ENCODE assay signal across 8 cellular contexts in genomic region chr12:121802843-121803698, GRCh38. TPM values are rescaled to one million over a fixed set of nuclear protein-coding genes. Genes with fewer than 3 reads are reported as not detected.
DNase-seq lines count a peak whose midpoint lies in the region; ATAC-seq lines count a peak whose summit lies in the region.

No MANE protein-coding gene starts in this region.

- peak overlapping the region; percentile 94 for H3K27ac ChIP-seq in CD4-positive, CD25-positive, alpha-beta regulatory T cell (ENCODE audit: insufficient read depth, low read length, poor library complexity, severe bottlenecking)
- H3K27ac ChIP-seq in HUES48 (ENCODE audit: low read depth, low read length), result peak overlapping the region; percentile 100

- CTCF ChIA-PET in activated CD8-positive, alpha-beta memory T cell treated with anti-CD3 and anti-CD28 coated beads, Interleukin-2, amount 10 ng/mL, durations not matched to agents 7 days and 5 days (lab: Charles Lee), result interaction anchor here (0.6 to 45.4 kb wide), 6 partner anchors 6 to 115 kb away, joined by 3 to 1678 read pairs (median 10); partner anchors contain the start of genes CFAP251, PSMD9, RHOF and SETD1B

- H3K9me3 Mint-ChIP-seq in CD4-positive, CD25-positive, alpha-beta regulatory T cell, result no peaks in the 10 kb centered on the region
- H3K9me3 Mint-ChIP-seq in activated CD8-positive, alpha-beta memory T cell treated with anti-CD3 and anti-CD28 coated beads, Interleukin-2, amount 10 ng/mL, durations not matched to agents 7 days and 5 days (ENCODE audit: low read depth), result no peaks in the 10 kb centered on the region
- H3K9me3 Mint-ChIP-seq in effector memory CD8-positive, alpha-beta T cell, result no peaks in the 10 kb centered on the region

- H3K4me3 Mint-ChIP-seq in CD4-positive, CD25-positive, alpha-beta regulatory T cell, result peak overlapping the region; percentile 95 to 100 (median 97)
- peak overlapping the region; percentile 89 for H3K4me3 Mint-ChIP-seq in activated CD8-positive, alpha-beta memory T cell treated with anti-CD3 and anti-CD28 coated beads, Interleukin-2, amount 10 ng/mL, durations not matched to agents 7 days and 5 days
- H3K4me3 Mint-ChIP-seq in effector memory CD8-positive, alpha-beta T cell, result peak overlapping the region; percentile 98 to 99

- H3K36me3 ChIP-seq in CD4-positive, CD25-positive, alpha-beta regulatory T cell (ENCODE audit: control insufficient read depth, insufficient read depth, low read length), result peaks cover 15% of the 10 kb centered on the region
- H3K36me3 ChIP-seq in HUES48 (ENCODE audit: control insufficient read depth, insufficient read depth, low read length), result peaks cover 26% of the 10 kb centered on the region

- peak overlapping the region; percentile 99 to 100 (median 99) for H3K27ac Mint-ChIP-seq in CD4-positive, CD25-positive, alpha-beta regulatory T cell
- peak overlapping the region; percentile 100 for H3K27ac Mint-ChIP-seq in activated CD8-positive, alpha-beta memory T cell treated with anti-CD3 and anti-CD28 coated beads, Interleukin-2, amount 10 ng/mL, durations not matched to agents 7 days and 5 days
- H3K27ac Mint-ChIP-seq in effector memory CD8-positive, alpha-beta T cell, result peak overlapping the region; percentile 98 to 100

- peaks cover 55% of the 10 kb centered on the region for H3K4me1 ChIP-seq in CD4-positive, CD25-positive, alpha-beta regulatory T cell (ENCODE audit: control insufficient read depth, insufficient read depth, low read length, poor library complexity, severe bottlenecking)
- peaks cover 31% of the 10 kb centered on the region for H3K4me1 ChIP-seq in HUES48 (ENCODE audit: control insufficient read depth, insufficient read depth, low read length)

- peak; percentile 80 to 98 (median 95) for DNase-seq in CD4-positive, CD25-positive, alpha-beta regulatory T cell
- DNase-seq in NOMO-1 treated with dmso at 0.1 percent for 144 hours (lab: John Stamatoyannopoulos, UW; ENCODE audit: unreplicated experiment) (peak; percentile 91), medulla oblongata (ENCODE audit: extremely low spot score) (peak; percentile 96)
- peak; percentile 95 for DNase-seq in activated CD8-positive, alpha-beta memory T cell treated with anti-CD3 and anti-CD28 coated beads, Interleukin-2, amount 10 ng/mL, durations not matched to agents 7 days and 5 days
- DNase-seq in effector memory CD8-positive, alpha-beta T cell, result peak; percentile 80 to 86 (median 81)
- DNase-seq in stimulated activated CD4-positive, alpha-beta T cell treated with anti-CD3 and anti-CD28 coated beads, TNF-alpha, amount 100 ng/mL, for 4 hours (ENCODE audit: low read depth in 3 of 3), result peak; percentile 72 to 74 (median 73)

- H3K4me3 ChIP-seq in CD4-positive, CD25-positive, alpha-beta regulatory T cell (ENCODE audit: low read depth, low read length), result peak overlapping the region; percentile 93
- peak overlapping the region; percentile 86 for H3K4me3 ChIP-seq in HUES48 (ENCODE audit: low read depth, low read length)

- H3K27me3 Mint-ChIP-seq in CD4-positive, CD25-positive, alpha-beta regulatory T cell, result peaks cover 21% of the 10 kb centered on the region
- no peaks in the 10 kb centered on the region for H3K27me3 Mint-ChIP-seq in activated CD8-positive, alpha-beta memory T cell treated with anti-CD3 and anti-CD28 coated beads, Interleukin-2, amount 10 ng/mL, durations not matched to agents 7 days and 5 days
- H3K27me3 Mint-ChIP-seq in effector memory CD8-positive, alpha-beta T cell, result no peaks in the 10 kb centered on the region

- peaks cover 0 to 43% (median 27%) of the 10 kb centered on the region in 4 donors for H3K4me1 Mint-ChIP-seq in CD4-positive, CD25-positive, alpha-beta regulatory T cell
- peaks cover 34% of the 10 kb centered on the region for H3K4me1 Mint-ChIP-seq in activated CD8-positive, alpha-beta memory T cell treated with anti-CD3 and anti-CD28 coated beads, Interleukin-2, amount 10 ng/mL, durations not matched to agents 7 days and 5 days
- H3K4me1 Mint-ChIP-seq in effector memory CD8-positive, alpha-beta T cell (ENCODE audit: low read depth in 2 of 2), result peaks cover 45 to 53% of the 10 kb centered on the region in 2 donors

- no peaks in the 10 kb centered on the region for H3K9me3 ChIP-seq in CD4-positive, CD25-positive, alpha-beta regulatory T cell (ENCODE audit: control insufficient read depth in 2 of 2, low read length in 2 of 2)
- H3K9me3 ChIP-seq in HUES48 (ENCODE audit: control insufficient read depth, insufficient read depth, low read length), result no peaks in the 10 kb centered on the region

- H3K27me3 ChIP-seq in CD4-positive, CD25-positive, alpha-beta regulatory T cell (ENCODE audit: control insufficient read depth, insufficient read depth, low read length), result no peaks in the 10 kb centered on the region
- no peaks in the 10 kb centered on the region for H3K27me3 ChIP-seq in HUES48 (ENCODE audit: control insufficient read depth, insufficient read depth, low read length)

- ATAC-seq in CD4-positive, CD25-positive, alpha-beta regulatory T cell (ENCODE audit: low read depth in 2 of 2), result peak; percentile 55 to 60
- ATAC-seq in GM19467 (IDR thresholded peaks at IDR 0.05; ENCODE audit: unreplicated experiment), result peak; percentile 36
- ATAC-seq in activated CD8-positive, alpha-beta memory T cell treated with anti-CD3 and anti-CD28 coated beads, Interleukin-2, amount 10 ng/mL, durations not matched to agents 7 days and 5 days, result peak; percentile 68
- ATAC-seq in effector memory CD8-positive, alpha-beta T cell (replicated peaks), result peak; percentile 58

- H3K9ac ChIP-seq in HUES48 (ENCODE audit: low read depth, low read length), result peak overlapping the region; percentile 98

- peaks cover 25% of the 10 kb centered on the region for H3K36me3 Mint-ChIP-seq in CD4-positive, CD25-positive, alpha-beta regulatory T cell
- peaks cover 30% of the 10 kb centered on the region for H3K36me3 Mint-ChIP-seq in activated CD8-positive, alpha-beta memory T cell treated with anti-CD3 and anti-CD28 coated beads, Interleukin-2, amount 10 ng/mL, durations not matched to agents 7 days and 5 days
- peaks cover 80% of the 10 kb centered on the region for H3K36me3 Mint-ChIP-seq in effector memory CD8-positive, alpha-beta T cell (ENCODE audit: insufficient read depth)

RNA-seq across cellular contexts. Expression of gene SETD1B, which starts 0.7 kb away (rescaled TPM):
- 118 TPM for total RNA-seq in CD4-positive, CD25-positive, alpha-beta regulatory T cell
- polyA plus RNA-seq in CD4-positive, CD25-positive, alpha-beta regulatory T cell, result 1 to 10 TPM; 1.2 to 2.0 (median 1.5) TPM
- total RNA-seq in activated CD8-positive, alpha-beta memory T cell treated with anti-CD3 and anti-CD28 coated beads, Interleukin-2, amount 10 ng/mL, durations not matched to agents 7 days and 5 days, result 10 to 100 TPM; 33.7 to 35.9 TPM

RNA-seq across cellular contexts. Expression of gene RHOF, which starts 9.6 kb away (rescaled TPM):
- 149 TPM for total RNA-seq in CD4-positive, CD25-positive, alpha-beta regulatory T cell
- 100 to 1,000 TPM in 1 of 4 donors, 10 to 100 TPM in 3; 80.4 to 100 (median 92.0) TPM for polyA plus RNA-seq in CD4-positive, CD25-positive, alpha-beta regulatory T cell
- 100 to 1,000 TPM; 114 to 137 TPM for total RNA-seq in activated CD8-positive, alpha-beta memory T cell treated with anti-CD3 and anti-CD28 coated beads, Interleukin-2, amount 10 ng/mL, durations not matched to agents 7 days and 5 days

RNA-seq across cellular contexts. Expression of gene HPD, which starts 55.6 kb away (rescaled TPM):
- not detected for total RNA-seq in CD4-positive, CD25-positive, alpha-beta regulatory T cell
- not detected for polyA plus RNA-seq in CD4-positive, CD25-positive, alpha-beta regulatory T cell
- total RNA-seq in activated CD8-positive, alpha-beta memory T cell treated with anti-CD3 and anti-CD28 coated beads, Interleukin-2, amount 10 ng/mL, durations not matched to agents 7 days and 5 days, result not detected

Comparison
In these comparisons a context has a peak if more than half of its experiments do, and no peak if none do; other contexts are left out.
1. Peak in every context shown above with its lines: DNase-seq, ATAC-seq, H3K4me3 ChIP-seq and H3K27ac ChIP-seq.